In the genomic region with DNA sequence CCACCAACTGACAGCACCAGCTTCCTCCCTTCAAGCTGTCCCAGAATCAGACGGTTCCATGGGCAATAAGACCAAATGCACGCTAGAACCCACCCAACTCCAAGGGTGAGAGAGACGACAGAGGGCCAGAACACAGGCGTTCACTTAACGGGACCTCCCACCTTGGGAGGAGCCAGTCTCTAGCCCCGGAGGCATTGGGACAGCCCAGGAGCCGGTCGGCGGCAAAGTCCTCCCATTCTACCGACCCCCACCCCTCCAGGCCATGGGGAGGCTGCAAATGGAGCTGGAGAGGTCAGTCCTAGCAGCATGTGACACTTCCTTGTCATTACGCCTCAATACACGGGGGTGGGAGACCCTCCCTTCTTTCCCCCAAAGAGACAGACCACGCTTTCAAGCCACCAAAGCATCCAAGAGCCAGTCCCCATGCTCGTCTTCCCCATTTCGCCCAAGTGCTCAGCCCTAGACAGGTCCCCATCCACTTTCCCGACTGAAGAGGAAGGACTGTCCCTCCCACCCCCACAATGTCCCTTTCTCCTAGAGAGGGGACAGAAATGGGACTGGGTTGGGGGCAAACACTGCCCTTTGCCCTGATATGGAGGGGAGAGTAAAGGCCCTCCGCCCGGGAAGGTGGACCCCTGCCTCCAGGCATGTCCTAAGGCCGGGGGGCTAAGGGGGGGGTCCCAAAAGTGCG, we compare ENCODE assay signal across 1 cellular context.
TF ChIP-seq lines count a peak whose summit lies in the region.

No MANE protein-coding gene starts in this region.

TF ChIP-seq in HepG2, 621 proteins besides CTCF, POLR2A, EP300 and RAD21 (continues in another document):
- TF ChIP-seq NFATC3 (CRISPR knock-in tag; IDR thresholded peaks at IDR 0.05) (no peak), ZFP36 (IDR thresholded peaks at IDR 0.05; ENCODE audit: borderline replicate concordance, low read depth, low read length, partially characterized antibody) (no peak), NR2F2 (IDR thresholded peaks at IDR 0.05; ENCODE audit: borderline replicate concordance, low read depth) (no peak), NKX3-1 (CRISPR knock-in tag; IDR thresholded peaks at IDR 0.05) (no peak), HOXA7 (CRISPR knock-in tag; IDR thresholded peaks at IDR 0.05) (no peak), ZNF530 (CRISPR knock-in tag; IDR thresholded peaks at IDR 0.05; ENCODE audit: low read depth) (no peak), XRCC5 (optimal IDR thresholded peaks at IDR 0.05; ENCODE audit: low read length) (peak; percentile 28), ZBTB20 (CRISPR knock-in tag; IDR thresholded peaks at IDR 0.05; ENCODE audit: borderline replicate concordance, low read depth) (no peak), ZNF546 (CRISPR knock-in tag; conservative IDR thresholded peaks at IDR 0.05) (no peak), GATAD1 (CRISPR knock-in tag; IDR thresholded peaks at IDR 0.05) (no peak), RFX5 (IDR thresholded peaks at IDR 0.05; ENCODE audit: low read depth, low read length) (no peak), SP1 (IDR thresholded peaks at IDR 0.05) (no peak), SP1 (CRISPR knock-in tag; IDR thresholded peaks at IDR 0.05) (no peak), ZNF207 (IDR thresholded peaks at IDR 0.05; ENCODE audit: borderline replicate concordance) (no peak), KAT2B (IDR thresholded peaks at IDR 0.05; ENCODE audit: borderline replicate concordance, low read depth, low read length) (no peak), POLR2G (IDR thresholded peaks at IDR 0.05; ENCODE audit: low read depth, low read length) (0 out of 2 replicates have a peak, but pooled peaks have one; percentile 27), ZFY (CRISPR knock-in tag; IDR thresholded peaks at IDR 0.05) (0 out of 2 replicates have a peak, but pooled peaks have one; percentile 21), SOX13 (IDR thresholded peaks at IDR 0.05) (no peak), SOX13 (CRISPR knock-in tag; conservative IDR thresholded peaks at IDR 0.05 in 1 of 2, IDR thresholded peaks at IDR 0.05 in 1 of 2) (no peak), ZZZ3 (CRISPR knock-in tag; IDR thresholded peaks at IDR 0.05; ENCODE audit: borderline replicate concordance) (no peak), ZNF557 (CRISPR knock-in tag; IDR thresholded peaks at IDR 0.05) (no peak), AHR (CRISPR knock-in tag; IDR thresholded peaks at IDR 0.05) (0 out of 2 replicates have a peak, but pooled peaks have one; percentile 21), NCOA1 (CRISPR knock-in tag; IDR thresholded peaks at IDR 0.05) (no peak), THAP11 (CRISPR knock-in tag; IDR thresholded peaks at IDR 0.05) (no peak)
- TF ChIP-seq, protein P1, sequence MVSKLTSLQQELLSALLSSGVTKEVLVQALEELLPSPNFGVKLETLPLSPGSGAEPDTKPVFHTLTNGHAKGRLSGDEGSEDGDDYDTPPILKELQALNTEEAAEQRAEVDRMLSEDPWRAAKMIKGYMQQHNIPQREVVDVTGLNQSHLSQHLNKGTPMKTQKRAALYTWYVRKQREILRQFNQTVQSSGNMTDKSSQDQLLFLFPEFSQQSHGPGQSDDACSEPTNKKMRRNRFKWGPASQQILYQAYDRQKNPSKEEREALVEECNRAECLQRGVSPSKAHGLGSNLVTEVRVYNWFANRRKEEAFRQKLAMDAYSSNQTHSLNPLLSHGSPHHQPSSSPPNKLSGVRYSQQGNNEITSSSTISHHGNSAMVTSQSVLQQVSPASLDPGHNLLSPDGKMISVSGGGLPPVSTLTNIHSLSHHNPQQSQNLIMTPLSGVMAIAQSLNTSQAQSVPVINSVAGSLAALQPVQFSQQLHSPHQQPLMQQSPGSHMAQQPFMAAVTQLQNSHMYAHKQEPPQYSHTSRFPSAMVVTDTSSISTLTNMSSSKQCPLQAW (CRISPR knock-in tag; IDR thresholded peaks at IDR 0.05), result no peak; the same call in 1 of the 2 replicates
- TF ChIP-seq, protein P2, sequence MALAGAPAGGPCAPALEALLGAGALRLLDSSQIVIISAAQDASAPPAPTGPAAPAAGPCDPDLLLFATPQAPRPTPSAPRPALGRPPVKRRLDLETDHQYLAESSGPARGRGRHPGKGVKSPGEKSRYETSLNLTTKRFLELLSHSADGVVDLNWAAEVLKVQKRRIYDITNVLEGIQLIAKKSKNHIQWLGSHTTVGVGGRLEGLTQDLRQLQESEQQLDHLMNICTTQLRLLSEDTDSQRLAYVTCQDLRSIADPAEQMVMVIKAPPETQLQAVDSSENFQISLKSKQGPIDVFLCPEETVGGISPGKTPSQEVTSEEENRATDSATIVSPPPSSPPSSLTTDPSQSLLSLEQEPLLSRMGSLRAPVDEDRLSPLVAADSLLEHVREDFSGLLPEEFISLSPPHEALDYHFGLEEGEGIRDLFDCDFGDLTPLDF (CRISPR knock-in tag; IDR thresholded peaks at IDR 0.05), result no peak
- TF ChIP-seq, protein P3, sequence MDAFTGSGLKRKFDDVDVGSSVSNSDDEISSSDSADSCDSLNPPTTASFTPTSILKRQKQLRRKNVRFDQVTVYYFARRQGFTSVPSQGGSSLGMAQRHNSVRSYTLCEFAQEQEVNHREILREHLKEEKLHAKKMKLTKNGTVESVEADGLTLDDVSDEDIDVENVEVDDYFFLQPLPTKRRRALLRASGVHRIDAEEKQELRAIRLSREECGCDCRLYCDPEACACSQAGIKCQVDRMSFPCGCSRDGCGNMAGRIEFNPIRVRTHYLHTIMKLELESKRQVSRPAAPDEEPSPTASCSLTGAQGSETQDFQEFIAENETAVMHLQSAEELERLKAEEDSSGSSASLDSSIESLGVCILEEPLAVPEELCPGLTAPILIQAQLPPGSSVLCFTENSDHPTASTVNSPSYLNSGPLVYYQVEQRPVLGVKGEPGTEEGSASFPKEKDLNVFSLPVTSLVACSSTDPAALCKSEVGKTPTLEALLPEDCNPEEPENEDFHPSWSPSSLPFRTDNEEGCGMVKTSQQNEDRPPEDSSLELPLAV (CRISPR knock-in tag; conservative IDR thresholded peaks at IDR 0.05; ENCODE audit: low read depth), result no peak
- TF ChIP-seq, protein P4, sequence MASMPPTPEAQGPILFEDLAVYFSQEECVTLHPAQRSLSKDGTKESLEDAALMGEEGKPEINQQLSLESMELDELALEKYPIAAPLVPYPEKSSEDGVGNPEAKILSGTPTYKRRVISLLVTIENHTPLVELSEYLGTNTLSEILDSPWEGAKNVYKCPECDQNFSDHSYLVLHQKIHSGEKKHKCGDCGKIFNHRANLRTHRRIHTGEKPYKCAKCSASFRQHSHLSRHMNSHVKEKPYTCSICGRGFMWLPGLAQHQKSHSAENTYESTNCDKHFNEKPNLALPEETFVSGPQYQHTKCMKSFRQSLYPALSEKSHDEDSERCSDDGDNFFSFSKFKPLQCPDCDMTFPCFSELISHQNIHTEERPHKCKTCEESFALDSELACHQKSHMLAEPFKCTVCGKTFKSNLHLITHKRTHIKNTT (CRISPR knock-in tag; IDR thresholded peaks at IDR 0.05), result no peak
- TF ChIP-seq, protein P5, sequence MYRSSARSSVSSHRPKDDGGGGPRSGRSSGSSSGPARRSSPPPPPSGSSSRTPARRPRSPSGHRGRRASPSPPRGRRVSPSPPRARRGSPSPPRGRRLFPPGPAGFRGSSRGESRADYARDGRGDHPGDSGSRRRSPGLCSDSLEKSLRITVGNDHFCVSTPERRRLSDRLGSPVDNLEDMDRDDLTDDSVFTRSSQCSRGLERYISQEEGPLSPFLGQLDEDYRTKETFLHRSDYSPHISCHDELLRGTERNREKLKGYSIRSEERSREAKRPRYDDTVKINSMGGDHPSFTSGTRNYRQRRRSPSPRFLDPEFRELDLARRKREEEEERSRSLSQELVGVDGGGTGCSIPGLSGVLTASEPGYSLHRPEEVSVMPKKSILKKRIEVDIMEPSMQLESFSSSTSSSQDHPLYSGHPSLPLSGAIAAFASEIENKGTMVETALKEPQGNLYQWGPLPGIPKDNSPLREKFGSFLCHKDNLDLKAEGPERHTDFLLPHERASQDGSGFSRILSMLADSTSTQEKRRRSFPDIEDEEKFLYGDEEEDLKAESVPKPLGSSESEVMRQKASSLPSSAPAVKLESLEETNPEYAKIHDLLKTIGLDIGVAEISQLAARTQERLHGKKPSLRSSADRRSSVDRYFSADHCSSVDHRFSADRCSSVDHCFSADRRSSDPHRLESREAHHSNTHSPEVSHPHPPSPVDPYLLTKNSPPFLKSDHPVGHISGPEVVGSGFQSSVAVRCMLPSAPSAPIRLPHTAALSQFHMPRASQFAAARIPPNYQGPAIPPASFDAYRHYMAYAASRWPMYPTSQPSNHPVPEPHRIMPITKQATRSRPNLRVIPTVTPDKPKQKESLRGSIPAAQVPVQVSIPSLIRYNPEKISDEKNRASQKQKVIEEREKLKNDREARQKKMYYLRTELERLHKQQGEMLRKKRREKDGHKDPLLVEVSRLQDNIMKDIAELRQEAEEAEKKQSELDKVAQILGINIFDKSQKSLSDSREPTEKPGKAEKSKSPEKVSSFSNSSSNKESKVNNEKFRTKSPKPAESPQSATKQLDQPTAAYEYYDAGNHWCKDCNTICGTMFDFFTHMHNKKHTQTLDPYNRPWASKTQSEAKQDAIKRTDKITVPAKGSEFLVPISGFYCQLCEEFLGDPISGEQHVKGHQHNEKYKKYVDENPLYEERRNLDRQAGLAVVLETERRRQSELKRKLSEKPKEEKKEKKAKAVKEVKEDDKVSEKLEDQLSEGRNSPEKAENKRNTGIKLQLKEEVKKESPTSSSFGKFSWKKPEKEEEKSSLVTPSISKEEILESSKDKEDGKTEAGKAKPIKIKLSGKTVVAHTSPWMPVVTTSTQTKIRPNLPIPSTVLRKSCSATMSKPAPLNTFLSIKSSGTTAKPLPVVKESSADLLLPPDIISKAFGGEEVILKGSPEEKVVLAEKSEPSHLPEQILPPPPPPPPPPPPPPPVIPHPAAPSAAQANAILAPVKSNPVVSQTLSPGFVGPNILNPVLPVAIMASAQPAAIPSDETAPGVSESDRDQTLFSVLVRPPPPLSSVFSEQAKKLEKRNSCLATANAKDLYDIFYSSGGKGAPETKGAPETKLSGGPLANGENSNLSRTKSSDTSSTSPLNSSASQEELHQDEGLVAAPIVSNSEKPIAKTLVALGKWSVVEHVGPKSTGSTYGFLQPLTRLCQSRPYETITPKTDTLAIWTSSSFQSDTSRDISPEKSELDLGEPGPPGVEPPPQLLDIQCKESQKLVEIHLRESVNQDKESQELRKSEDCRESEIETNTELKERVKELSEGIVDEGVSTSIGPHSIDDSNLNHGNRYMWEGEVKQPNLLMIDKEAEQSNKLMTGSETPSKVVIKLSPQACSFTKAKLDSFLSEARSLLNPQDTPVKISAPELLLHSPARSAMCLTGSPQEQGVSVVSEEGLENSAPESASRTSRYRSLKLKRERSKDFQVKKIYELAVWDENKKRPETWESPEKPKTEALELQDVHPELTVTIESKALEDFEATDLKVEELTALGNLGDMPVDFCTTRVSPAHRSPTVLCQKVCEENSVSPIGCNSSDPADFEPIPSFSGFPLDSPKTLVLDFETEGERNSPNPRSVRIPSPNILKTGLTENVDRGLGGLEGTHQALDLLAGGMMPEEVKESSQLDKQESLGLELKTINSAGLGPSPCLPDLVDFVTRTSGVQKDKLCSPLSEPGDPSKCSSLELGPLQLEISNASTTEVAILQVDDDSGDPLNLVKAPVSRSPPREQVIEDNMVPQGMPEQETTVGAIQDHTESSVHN (CRISPR knock-in tag; IDR thresholded peaks at IDR 0.05), result no peak
- TF ChIP-seq, protein P6, sequence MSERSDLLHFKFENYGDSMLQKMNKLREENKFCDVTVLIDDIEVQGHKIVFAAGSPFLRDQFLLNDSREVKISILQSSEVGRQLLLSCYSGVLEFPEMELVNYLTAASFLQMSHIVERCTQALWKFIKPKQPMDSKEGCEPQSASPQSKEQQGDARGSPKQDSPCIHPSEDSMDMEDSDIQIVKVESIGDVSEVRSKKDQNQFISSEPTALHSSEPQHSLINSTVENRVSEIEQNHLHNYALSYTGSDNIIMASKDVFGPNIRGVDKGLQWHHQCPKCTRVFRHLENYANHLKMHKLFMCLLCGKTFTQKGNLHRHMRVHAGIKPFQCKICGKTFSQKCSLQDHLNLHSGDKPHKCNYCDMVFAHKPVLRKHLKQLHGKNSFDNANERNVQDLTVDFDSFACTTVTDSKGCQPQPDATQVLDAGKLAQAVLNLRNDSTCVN (CRISPR knock-in tag; IDR thresholded peaks at IDR 0.05; ENCODE audit: borderline replicate concordance), result no peak
- TF ChIP-seq, protein P7, sequence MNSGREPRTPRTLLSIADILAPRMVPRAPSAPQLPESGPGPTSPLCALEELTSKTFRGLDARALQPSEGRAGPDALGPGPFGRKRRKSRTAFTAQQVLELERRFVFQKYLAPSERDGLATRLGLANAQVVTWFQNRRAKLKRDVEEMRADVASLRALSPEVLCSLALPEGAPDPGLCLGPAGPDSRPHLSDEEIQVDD (CRISPR knock-in tag; IDR thresholded peaks at IDR 0.05; ENCODE audit: borderline replicate concordance), result no peak
- TF ChIP-seq, protein P8, sequence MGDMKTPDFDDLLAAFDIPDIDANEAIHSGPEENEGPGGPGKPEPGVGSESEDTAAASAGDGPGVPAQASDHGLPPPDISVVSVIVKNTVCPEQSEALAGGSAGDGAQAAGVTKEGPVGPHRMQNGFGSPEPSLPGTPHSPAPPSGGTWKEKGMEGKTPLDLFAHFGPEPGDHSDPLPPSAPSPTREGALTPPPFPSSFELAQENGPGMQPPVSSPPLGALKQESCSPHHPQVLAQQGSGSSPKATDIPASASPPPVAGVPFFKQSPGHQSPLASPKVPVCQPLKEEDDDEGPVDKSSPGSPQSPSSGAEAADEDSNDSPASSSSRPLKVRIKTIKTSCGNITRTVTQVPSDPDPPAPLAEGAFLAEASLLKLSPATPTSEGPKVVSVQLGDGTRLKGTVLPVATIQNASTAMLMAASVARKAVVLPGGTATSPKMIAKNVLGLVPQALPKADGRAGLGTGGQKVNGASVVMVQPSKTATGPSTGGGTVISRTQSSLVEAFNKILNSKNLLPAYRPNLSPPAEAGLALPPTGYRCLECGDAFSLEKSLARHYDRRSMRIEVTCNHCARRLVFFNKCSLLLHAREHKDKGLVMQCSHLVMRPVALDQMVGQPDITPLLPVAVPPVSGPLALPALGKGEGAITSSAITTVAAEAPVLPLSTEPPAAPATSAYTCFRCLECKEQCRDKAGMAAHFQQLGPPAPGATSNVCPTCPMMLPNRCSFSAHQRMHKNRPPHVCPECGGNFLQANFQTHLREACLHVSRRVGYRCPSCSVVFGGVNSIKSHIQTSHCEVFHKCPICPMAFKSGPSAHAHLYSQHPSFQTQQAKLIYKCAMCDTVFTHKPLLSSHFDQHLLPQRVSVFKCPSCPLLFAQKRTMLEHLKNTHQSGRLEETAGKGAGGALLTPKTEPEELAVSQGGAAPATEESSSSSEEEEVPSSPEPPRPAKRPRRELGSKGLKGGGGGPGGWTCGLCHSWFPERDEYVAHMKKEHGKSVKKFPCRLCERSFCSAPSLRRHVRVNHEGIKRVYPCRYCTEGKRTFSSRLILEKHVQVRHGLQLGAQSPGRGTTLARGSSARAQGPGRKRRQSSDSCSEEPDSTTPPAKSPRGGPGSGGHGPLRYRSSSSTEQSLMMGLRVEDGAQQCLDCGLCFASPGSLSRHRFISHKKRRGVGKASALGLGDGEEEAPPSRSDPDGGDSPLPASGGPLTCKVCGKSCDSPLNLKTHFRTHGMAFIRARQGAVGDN (CRISPR knock-in tag; IDR thresholded peaks at IDR 0.05), result peak; percentile 39
- TF ChIP-seq, protein P9, sequence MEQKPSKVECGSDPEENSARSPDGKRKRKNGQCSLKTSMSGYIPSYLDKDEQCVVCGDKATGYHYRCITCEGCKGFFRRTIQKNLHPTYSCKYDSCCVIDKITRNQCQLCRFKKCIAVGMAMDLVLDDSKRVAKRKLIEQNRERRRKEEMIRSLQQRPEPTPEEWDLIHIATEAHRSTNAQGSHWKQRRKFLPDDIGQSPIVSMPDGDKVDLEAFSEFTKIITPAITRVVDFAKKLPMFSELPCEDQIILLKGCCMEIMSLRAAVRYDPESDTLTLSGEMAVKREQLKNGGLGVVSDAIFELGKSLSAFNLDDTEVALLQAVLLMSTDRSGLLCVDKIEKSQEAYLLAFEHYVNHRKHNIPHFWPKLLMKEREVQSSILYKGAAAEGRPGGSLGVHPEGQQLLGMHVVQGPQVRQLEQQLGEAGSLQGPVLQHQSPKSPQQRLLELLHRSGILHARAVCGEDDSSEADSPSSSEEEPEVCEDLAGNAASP (CRISPR knock-in tag; IDR thresholded peaks at IDR 0.05; ENCODE audit: borderline replicate concordance), result no peak
- TF ChIP-seq, protein P10, sequence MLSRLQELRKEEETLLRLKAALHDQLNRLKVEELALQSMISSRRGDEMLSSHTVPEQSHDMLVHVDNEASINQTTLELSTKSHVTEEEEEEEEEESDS (CRISPR knock-in tag; IDR thresholded peaks at IDR 0.05; ENCODE audit: borderline replicate concordance), result no peak
